In genomic region chr6:169921853-169922779, GRCh38 we compare ENCODE assay signal across 1 cellular context.
TF ChIP-seq lines count a peak whose summit lies in the region.

No MANE protein-coding gene starts in this region.

TF ChIP-seq in HepG2, 621 proteins besides CTCF, POLR2A, EP300 and RAD21 (continued from another document and continues in another):
- TF ChIP-seq ZNF710 (CRISPR knock-in tag; IDR thresholded peaks at IDR 0.05; ENCODE audit: borderline replicate concordance) (peak; percentile 54; the same call in 1 of the 2 replicates), HIC2 (CRISPR knock-in tag; IDR thresholded peaks at IDR 0.05; ENCODE audit: low read depth) (peak; percentile 60; the same call in 1 of the 2 replicates), TCF7L2 (IDR thresholded peaks at IDR 0.05; ENCODE audit: low read depth, low read length) (no peak), ZNF639 (CRISPR knock-in tag; conservative IDR thresholded peaks at IDR 0.05) (no peak), BRD4 (CRISPR knock-in tag; IDR thresholded peaks at IDR 0.05) (peak; percentile 75; the same call in 1 of the 2 replicates), JUND (CRISPR knock-in tag; IDR thresholded peaks at IDR 0.05) (no peak), ZNF772 (CRISPR knock-in tag; IDR thresholded peaks at IDR 0.05) (peak; percentile 60; the same call in 1 of the 2 replicates), THYN1 (CRISPR knock-in tag; IDR thresholded peaks at IDR 0.05; ENCODE audit: borderline replicate concordance, low read depth) (no peak), WIZ (CRISPR knock-in tag; IDR thresholded peaks at IDR 0.05) (no peak), KAT8 (CRISPR knock-in tag; IDR thresholded peaks at IDR 0.05) (no peak), KDM5B (CRISPR knock-in tag; IDR thresholded peaks at IDR 0.05; ENCODE audit: borderline replicate concordance) (peak; percentile 67; the same call in 1 of the 2 replicates), ZNF543 (CRISPR knock-in tag; IDR thresholded peaks at IDR 0.05) (no peak), ZFP62 (CRISPR knock-in tag; IDR thresholded peaks at IDR 0.05) (no peak), KLF6 (CRISPR knock-in tag; IDR thresholded peaks at IDR 0.05) (no peak), ZFP91 (CRISPR knock-in tag; IDR thresholded peaks at IDR 0.05; ENCODE audit: borderline replicate concordance) (peak; percentile 62; the same call in 1 of the 2 replicates), THAP8 (CRISPR knock-in tag; IDR thresholded peaks at IDR 0.05; ENCODE audit: borderline replicate concordance) (no peak), E2F5 (CRISPR knock-in tag; conservative IDR thresholded peaks at IDR 0.05) (0 out of 2 replicates have a peak, but pooled peaks have one; percentile 8), MAFK (conservative IDR thresholded peaks at IDR 0.05 in 1 of 2, IDR thresholded peaks at IDR 0.05 in 1 of 2; ENCODE audit: low read length in 2 of 2) (no peak), PRMT3 (CRISPR knock-in tag; IDR thresholded peaks at IDR 0.05; ENCODE audit: borderline replicate concordance, low read depth) (no peak), UBTF (CRISPR knock-in tag; IDR thresholded peaks at IDR 0.05) (peak; percentile 42; the same call in 1 of the 2 replicates), BATF2 (CRISPR knock-in tag; IDR thresholded peaks at IDR 0.05) (no peak), YY1 (IDR thresholded peaks at IDR 0.05; ENCODE audit: insufficient read depth, insufficient replicate concordance, low read depth, low read length) (peak; percentile 55), SP4 (CRISPR knock-in tag; IDR thresholded peaks at IDR 0.05) (peak; percentile 29; the same call in 1 of the 2 replicates), POGK (CRISPR knock-in tag; conservative IDR thresholded peaks at IDR 0.05) (0 out of 2 replicates have a peak, but pooled peaks have one; percentile 46), ZNF367 (CRISPR knock-in tag; IDR thresholded peaks at IDR 0.05; ENCODE audit: borderline replicate concordance) (no peak), BORCS8-MEF2B (CRISPR knock-in tag; IDR thresholded peaks at IDR 0.05) (peak; percentile 59), GATA4 (IDR thresholded peaks at IDR 0.05; ENCODE audit: borderline replicate concordance, low read depth) (no peak), GFI1 (CRISPR knock-in tag; IDR thresholded peaks at IDR 0.05; ENCODE audit: borderline replicate concordance) (peak; percentile 42; the same call in 1 of the 2 replicates), ATF7-NPFF (CRISPR knock-in tag; IDR thresholded peaks at IDR 0.05; ENCODE audit: low read depth) (no peak; the same call in 1 of the 2 replicates), ZNF275 (CRISPR knock-in tag; IDR thresholded peaks at IDR 0.05; ENCODE audit: borderline replicate concordance) (no peak), RARA (CRISPR knock-in tag; IDR thresholded peaks at IDR 0.05) (no peak; the same call in 1 of the 2 replicates), SIX1 (CRISPR knock-in tag; IDR thresholded peaks at IDR 0.05; ENCODE audit: borderline replicate concordance) (0 out of 2 replicates have a peak, but pooled peaks have one; percentile 25), HOXA9 (CRISPR knock-in tag; IDR thresholded peaks at IDR 0.05; ENCODE audit: borderline replicate concordance) (no peak), ZFP37 (CRISPR knock-in tag; IDR thresholded peaks at IDR 0.05; ENCODE audit: borderline replicate concordance) (no peak), HINFP (CRISPR knock-in tag; IDR thresholded peaks at IDR 0.05; ENCODE audit: low read depth) (peak; percentile 65; the same call in 1 of the 2 replicates), DZIP1 (CRISPR knock-in tag; IDR thresholded peaks at IDR 0.05) (0 out of 2 replicates have a peak, but pooled peaks have one; percentile 33), RBM39 (IDR thresholded peaks at IDR 0.05; ENCODE audit: low read depth, low read length, poor library complexity, severe bottlenecking) (peak; percentile 43)
